8 cellular contexts compared by ENCODE assay signal in genomic region chr6:153488267-153488666, GRCh38.
"Had no signal": no experiment of that assay in that cellular context is flagged by ENCODE, and none has a peak within 500 bp of the region (broad histone marks: within the 10 kb centered on the region; RNA-seq: fewer than 3 reads in every experiment).

No MANE protein-coding gene starts in this region.

- H3K4me3 ChIP-seq: GM23248, GM23338, HAP-1 had no signal

- H3K4me1 Mint-ChIP-seq: GM23338 had no signal

- H3K27ac ChIP-seq: GM23248 had no signal

- DNase-seq: GM23248, GOT3, H7, H9, HCEC 1CT, HFFc6 had no signal

- H3K9me3 ChIP-seq: HAP-1 had no signal

- H3K4me1 ChIP-seq: HAP-1 had no signal

- H3K27ac Mint-ChIP-seq: GM23338, H9, HFFc6 had no signal

- H3K36me3 ChIP-seq: HAP-1 had no signal

- H3K4me3 Mint-ChIP-seq: GM23338, H9, HFFc6 had no signal

- H3K9ac ChIP-seq: GM23248 had no signal
